ENCODE assay signal across 8 cellular contexts in the genomic region with DNA sequence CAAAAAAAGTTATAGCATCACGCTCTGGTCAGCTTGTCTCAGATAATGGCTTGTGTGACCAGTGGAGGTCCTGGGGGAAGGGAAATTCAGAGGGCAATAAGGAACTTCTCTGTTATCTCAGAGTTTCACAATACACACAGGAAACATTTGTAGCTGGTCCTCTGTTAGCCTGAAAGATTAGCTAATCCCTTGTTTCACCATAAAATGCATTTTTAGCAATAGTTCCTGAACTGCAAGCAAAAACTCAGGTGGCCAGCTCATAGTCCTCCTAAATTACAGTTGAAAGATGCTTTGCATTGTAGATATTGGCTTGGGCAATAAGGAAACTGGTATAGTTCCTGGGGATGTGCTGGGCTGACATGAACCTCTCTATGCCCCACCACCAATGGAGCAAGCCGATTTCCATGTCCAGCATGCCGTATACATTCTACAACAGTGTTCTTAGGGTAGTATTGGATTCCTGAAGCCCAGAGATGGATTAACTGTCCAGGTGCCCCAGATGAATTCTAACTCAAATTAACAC.
DNase-seq lines count a peak whose midpoint lies in the region; ATAC-seq lines count a peak whose summit lies in the region.

No MANE protein-coding gene starts in this region.

- H3K36me3 Mint-ChIP-seq in activated T-helper 17 cell treated with anti-CD3 and anti-CD28 coated beads, Interleukin-2, amount 50 U/mL, for 72 hours (ENCODE audit: low read depth), result peaks cover 6% of the 10 kb centered on the region
- H3K36me3 Mint-ChIP-seq in natural killer cell treated with Interleukin-12 subunit alpha and Interleukin-12 subunit beta and Interleukin-15 and Interleukin-18, amount 100 ng/mL, for 72 hours, result peaks cover 8% of the 10 kb centered on the region

- peaks cover 9% of the 10 kb centered on the region for H3K4me1 Mint-ChIP-seq in activated T-helper 17 cell treated with anti-CD3 and anti-CD28 coated beads, Interleukin-2, amount 50 U/mL, for 72 hours
- peaks cover 51 to 52% of the 10 kb centered on the region in 2 donors for H3K4me1 Mint-ChIP-seq in natural killer cell treated with Interleukin-12 subunit alpha and Interleukin-12 subunit beta and Interleukin-15 and Interleukin-18, amount 100 ng/mL, for 72 hours (ENCODE audit: low read depth in 2 of 2)

- H3K27ac Mint-ChIP-seq in activated T-helper 17 cell treated with anti-CD3 and anti-CD28 coated beads, Interleukin-2, amount 50 U/mL, for 72 hours, result peak overlapping the region; percentile 56
- H3K27ac Mint-ChIP-seq in natural killer cell treated with Interleukin-12 subunit alpha and Interleukin-12 subunit beta and Interleukin-15 and Interleukin-18, amount 100 ng/mL, for 72 hours, result peak overlapping the region; percentile 75 to 89

- H3K4me3 Mint-ChIP-seq in activated T-helper 17 cell treated with anti-CD3 and anti-CD28 coated beads, Interleukin-2, amount 50 U/mL, for 72 hours, result no peak overlapping the region
- peak overlapping the region; percentile 40 for H3K4me3 Mint-ChIP-seq in natural killer cell treated with Interleukin-12 subunit alpha and Interleukin-12 subunit beta and Interleukin-15 and Interleukin-18, amount 100 ng/mL, for 72 hours

- no peak for DNase-seq in natural killer cell treated with Interleukin-12 subunit alpha and Interleukin-12 subunit beta and Interleukin-15 and Interleukin-18, amount 100 ng/mL, for 72 hours (ENCODE audit: low spot score)
- DNase-seq in head of caudate nucleus, result no peak
- DNase-seq in amniotic stem cell (lab: John Stamatoyannopoulos, UW), result no peak
- DNase-seq in AG20443 (ENCODE audit: low spot score), result no peak
- no peak for DNase-seq in cortex of kidney (lab: John Stamatoyannopoulos, UW)

- peaks cover 3% of the 10 kb centered on the region for H3K27me3 Mint-ChIP-seq in activated T-helper 17 cell treated with anti-CD3 and anti-CD28 coated beads, Interleukin-2, amount 50 U/mL, for 72 hours
- no peaks in the 10 kb centered on the region for H3K27me3 Mint-ChIP-seq in natural killer cell treated with Interleukin-12 subunit alpha and Interleukin-12 subunit beta and Interleukin-15 and Interleukin-18, amount 100 ng/mL, for 72 hours

- H3K9me3 Mint-ChIP-seq in activated T-helper 17 cell treated with anti-CD3 and anti-CD28 coated beads, Interleukin-2, amount 50 U/mL, for 72 hours, result no peaks in the 10 kb centered on the region
- H3K9me3 Mint-ChIP-seq in natural killer cell treated with Interleukin-12 subunit alpha and Interleukin-12 subunit beta and Interleukin-15 and Interleukin-18, amount 100 ng/mL, for 72 hours, result no peaks in the 10 kb centered on the region

- ATAC-seq in GM18907 (IDR thresholded peaks at IDR 0.05; ENCODE audit: unreplicated experiment), result peak; percentile 34
- ATAC-seq in HG03354 (IDR thresholded peaks at IDR 0.05; ENCODE audit: poor library complexity, severe bottlenecking, unreplicated experiment), result peak; percentile 40
- ATAC-seq in activated T-helper 17 cell treated with anti-CD3 and anti-CD28 coated beads, Interleukin-2, amount 50 U/mL, for 72 hours (replicated peaks), result no peak
- peak in 1 of 2 donors; percentile 60 for ATAC-seq in natural killer cell treated with Interleukin-12 subunit alpha and Interleukin-12 subunit beta and Interleukin-15 and Interleukin-18, amount 100 ng/mL, for 72 hours

- intact Hi-C loops in head of caudate nucleus (cut with DNase I), result no loop called here
